12 cellular contexts compared by ENCODE assay signal in genomic region chr3:123941150-123941941, GRCh38. TPM values are rescaled to one million over a fixed set of nuclear protein-coding genes. Genes with fewer than 3 reads are reported as not detected.
A peak's percentile ranks its signal among the peaks of the same experiment; 100 is the strongest.
DNase-seq lines count a peak whose midpoint lies in the region; ATAC-seq, FAIRE-seq and TF ChIP-seq lines count a peak whose summit lies in the region.
"Had no signal": no experiment of that assay in that cellular context is flagged by ENCODE, and none has a peak within 500 bp of the region (broad histone marks: within the 10 kb centered on the region; RNA-seq: fewer than 3 reads in every experiment).

No MANE protein-coding gene starts in this region.

- no peak for TF ChIP-seq RAD21 in HepG2 (CRISPR knock-in tag; IDR thresholded peaks at IDR 0.05)

- 87% methylated on average over 3 of the region's 3 CpGs for WGBS in HepG2 (ENCODE audit: low lambda C conversion rate)
- 70 to 74% (median 73%) methylated on average over 3 of the region's 3 CpGs for WGBS in psoas muscle, 3 donors

- no peak overlapping the region for H2AFZ ChIP-seq in HepG2 (ENCODE audit: low read length)

- DNase-seq in AG04450 (ENCODE audit: low read depth, low spot score) (no peak), astrocyte of the hippocampus (ENCODE audit: low read depth, low spot score) (peak; percentile 20), HepG2 (ENCODE audit: low spot score) (no peak), psoas muscle (no peak)
- DNase-seq: activated CD4-positive, alpha-beta T cell treated with anti-CD3 and anti-CD28 coated beads for 48 hours; activated gamma-delta T cell; Caco-2; NCI-H1930 had no signal

- POLR2A ChIA-PET in AG04450 (lab: Yijun Ruan, JAX), result no interaction called here
- POLR2A ChIA-PET in HEK293 (lab: Yijun Ruan, JAX), result no interaction called here
- POLR2A ChIA-PET in HepG2 (lab: Yijun Ruan, JAX), result no interaction called here

- H3K4me3 ChIP-seq in AG04450 (ENCODE audit: low read depth, low read length) (no peak overlapping the region), HEK293 (ENCODE audit: low read depth, low read length) (no peak overlapping the region), HepG2 (replicated peaks in 1 of 3; ENCODE audit: insufficient read depth in 1 of 3, low read depth in 2 of 3, low read length in 3 of 3) (no peak overlapping the region), psoas muscle (no peak overlapping the region)

- H3K9ac ChIP-seq in HepG2 (ENCODE audit: insufficient read depth, low read depth, low read length), result no peak overlapping the region

- H3K9me3 ChIP-seq in AG04450 (ENCODE audit: control insufficient read depth, insufficient read depth, low read length) (no peaks in the 10 kb centered on the region), HEK293 (ENCODE audit: control insufficient read depth, insufficient read depth, low read depth, low read length) (no peaks in the 10 kb centered on the region), HepG2 (ENCODE audit: low read length) (no peaks in the 10 kb centered on the region), psoas muscle (no peaks in the 10 kb centered on the region)
- H3K9me3 ChIP-seq: Caco-2 had no signal

- peaks cover 4 to 45% of the 10 kb centered on the region in 2 experiments; a peak in 2 of 3 replicates for H3K36me3 ChIP-seq in HEK293 (ENCODE audit: control insufficient read depth in 2 of 2, insufficient read depth in 1 of 2, low read length in 2 of 2)
- peaks cover 0 to 15% of the 10 kb centered on the region in 2 experiments; a peak in 3 of 5 replicates for H3K36me3 ChIP-seq in HepG2 (replicated peaks in 1 of 2; ENCODE audit: control insufficient read depth in 1 of 2, insufficient read depth in 2 of 2, low read length in 2 of 2)
- peaks cover 7 to 46% of the 10 kb centered on the region in 2 donors for H3K36me3 ChIP-seq in psoas muscle (ENCODE audit: insufficient read depth in 1 of 2, low read depth in 1 of 2)

- in situ Hi-C loops in HepG2 (cut with HindIII; ENCODE audit: extremely low pct_ligation_motif_present, low pct_unique_long_range_greater_than_20kb), result no loop called here

- no peaks in the 10 kb centered on the region for H3K79me2 ChIP-seq in HepG2 (ENCODE audit: insufficient read depth, low read length)

- CTCF ChIA-PET in AG04450 (lab: Charles Lee) (interaction anchor here (0.6 to 2.7 kb wide), 13 partner anchors 8 to 609 kb away, joined by 3 to 8 read pairs (median 4); partner anchors contain the start of gene CCDC14), HEK293 (lab: Yijun Ruan, JAX) (interaction anchor here (0.6 to 1.1 kb wide), 6 partner anchors 38 to 618 kb away, joined by 3 to 5 read pairs (median 3); no protein-coding TSS in a partner anchor), HepG2 (lab: Yijun Ruan, JAX; ENCODE audit: low intra/inter-chr PET ratio, low total read pairs) (no interaction called here)

- no peak for FAIRE-seq in HepG2 (lab: Jason Lieb, UNC)

- no TSS peak for BruUV-seq in HepG2 (replicated peaks; lab: Mats Ljungman, UMichigan)

- no peaks in the 10 kb centered on the region for H4K20me1 ChIP-seq in HepG2 (ENCODE audit: insufficient read depth, low read length)

- TF ChIP-seq EP300 in HepG2 (IDR thresholded peaks at IDR 0.05; ENCODE audit: low read depth in 2 of 2, low read length in 2 of 2) (no peak), HepG2 (CRISPR knock-in tag; IDR thresholded peaks at IDR 0.05; ENCODE audit: borderline replicate concordance) (no peak)

- no peak for TF ChIP-seq POLR2A in HepG2 (IDR thresholded peaks at IDR 0.05; ENCODE audit: insufficient read depth in 1 of 2, low read depth in 2 of 2, low read length in 2 of 2)

- H3K27me3 ChIP-seq in AG04450 (ENCODE audit: control insufficient read depth, insufficient read depth, low read length) (no peaks in the 10 kb centered on the region), HepG2 (ENCODE audit: control insufficient read depth in 1 of 2, insufficient read depth in 2 of 2, low read length in 2 of 2) (no peaks in the 10 kb centered on the region), psoas muscle (ENCODE audit: insufficient read depth in 3 of 3, low read length in 2 of 3) (no peaks in the 10 kb centered on the region)

- no peak overlapping the region for H3K4me2 ChIP-seq in HepG2 (ENCODE audit: low read depth, low read length)

- intact Hi-C loops in HepG2 (cut with micrococcal nuclease; ENCODE audit: unreplicated experiment), result no loop called here
- intact Hi-C loops in psoas muscle (cut with DNase I), result no loop called here

- H3K27ac ChIP-seq in AG04450 (ENCODE audit: low read depth, low read length) (no peak overlapping the region), HEK293 (ENCODE audit: extremely low read depth, low read depth, low read length) (no peak overlapping the region), HepG2 (ENCODE audit: extremely low read length, insufficient read depth, low read length) (no peak overlapping the region), psoas muscle (no peak overlapping the region)

- H3K4me1 ChIP-seq in HEK293 (ENCODE audit: control insufficient read depth, insufficient read depth, low read length), result no peaks in the 10 kb centered on the region
- no peaks in the 10 kb centered on the region for H3K4me1 ChIP-seq in HepG2 (ENCODE audit: insufficient read depth, low read length)
- H3K4me1 ChIP-seq in psoas muscle, result no peaks in the 10 kb centered on the region
- H3K4me1 ChIP-seq: Caco-2 had no signal

- peak; percentile 24; the same call in 1 of the 2 replicates for TF ChIP-seq CTCF in AG04450 (IDR thresholded peaks at IDR 0.05; ENCODE audit: low read depth, low read length)
- no peak for TF ChIP-seq CTCF in HEK293 (tag by site-specific recombination; IDR thresholded peaks at IDR 0.05)
- no peak for TF ChIP-seq CTCF in HepG2 (CRISPR knock-in tag; IDR thresholded peaks at IDR 0.05)
- no peak for TF ChIP-seq CTCF in psoas muscle (IDR thresholded peaks at IDR 0.05)

- ATAC-seq in HepG2, result no peak
- no peak for ATAC-seq in GM18511 (IDR thresholded peaks at IDR 0.05; ENCODE audit: unreplicated experiment)
- no peak for ATAC-seq in psoas muscle
- ATAC-seq in activated CD4-positive, CD25-positive, alpha-beta regulatory T cell treated with anti-CD3 and anti-CD28 coated beads, Interleukin-2, amount 50 U/mL, for 24 hours, result no peak
- no peak for ATAC-seq in GM18909 (IDR thresholded peaks at IDR 0.05; ENCODE audit: poor library complexity, unreplicated experiment)

RNA-seq across cellular contexts. Expression of gene CCDC14, which starts 19.7 kb away (rescaled TPM):
- polyA plus RNA-seq in AG04450 (2011; rRNA removed) (163 and 164 TPM in 2 replicates), HepG2 (2011; rRNA removed) (48.8 and 49.0 TPM in 2 replicates), psoas muscle (1 to 10 TPM; 3.5 to 7.3 (median 5.6) TPM)
- polyA minus RNA-seq in AG04450 (2011; rRNA and poly(A)+ RNA removed), result 86.8 and 106 TPM in 2 replicates
- total RNA-seq in HepG2 (2016; rRNA removed; fragmentation: Illumina TruSeq; extraction: Trizol) (21.1 and 48.7 TPM in 2 replicates), psoas muscle (1 to 10 TPM; 3.5 to 7.3 (median 5.9) TPM)
- total RNA-seq in HepG2 (2016; cell fraction: cytosol; rRNA removed; fragmentation: Illumina TruSeq; extraction: Trizol; ENCODE audit: low read depth), result 14.2 and 16.0 TPM in 2 replicates
- 23.0 and 48.1 TPM in 2 replicates for total RNA-seq in HepG2 (2016; cell fraction: insoluble cytoplasmic fraction; rRNA removed; fragmentation: Illumina TruSeq; extraction: Trizol)
- 13.2 and 16.6 TPM in 2 replicates for total RNA-seq in HepG2 (2016; cell fraction: membrane; rRNA removed; fragmentation: Illumina TruSeq; extraction: Trizol)
- total RNA-seq in HepG2 (2016; cell fraction: nucleus; rRNA removed; fragmentation: Illumina TruSeq; extraction: Trizol), result 119 and 133 TPM in 2 replicates
- 9.3 and 9.4 TPM in 2 replicates for polyA plus RNA-seq in HepG2 (2011; cell fraction: cytosol; rRNA removed)
- polyA plus RNA-seq in HepG2 (2011; cell fraction: nucleus; rRNA removed), result 247 and 272 TPM in 2 replicates
- polyA plus RNA-seq in HepG2 (2012), result 22.6 and 28.1 TPM in 2 replicates
- polyA plus RNA-seq in HepG2 (2016; cell fraction: cytosol; fragmentation: Illumina TruSeq; extraction: Trizol; ENCODE audit: low read depth), result 0.83 and 0.96 TPM in 2 replicates
- polyA plus RNA-seq in HepG2 (2016; cell fraction: insoluble cytoplasmic fraction; fragmentation: Illumina TruSeq; extraction: Trizol; ENCODE audit: low read depth), result 10.7 and 14.2 TPM in 2 replicates
- 1.6 and 2.9 TPM in 2 replicates for polyA plus RNA-seq in HepG2 (2016; cell fraction: membrane; fragmentation: Illumina TruSeq; extraction: Trizol; ENCODE audit: low read depth)
- polyA plus RNA-seq in HepG2 (2016; cell fraction: nucleus; fragmentation: Illumina TruSeq; extraction: Trizol; ENCODE audit: insufficient read depth, low read depth), result 184 and 186 TPM in 2 replicates
- polyA minus RNA-seq in HepG2 (2011; rRNA and poly(A)+ RNA removed; ENCODE audit: low replicate concordance), result 33.0 and 107 TPM in 2 replicates
- 5.9 and 8.2 TPM in 2 replicates for polyA minus RNA-seq in HepG2 (2011; cell fraction: cytosol; rRNA and poly(A)+ RNA removed)
- 97.7 and 101 TPM in 2 replicates for polyA minus RNA-seq in HepG2 (2011; cell fraction: nucleus; rRNA and poly(A)+ RNA removed)

RNA-seq across cellular contexts. Expression of gene ROPN1, which starts 50.6 kb away (rescaled TPM):
- polyA plus RNA-seq in AG04450 (2011; rRNA removed), result 0.25 and 0.29 TPM in 2 replicates
- polyA minus RNA-seq in AG04450 (2011; rRNA and poly(A)+ RNA removed), result not detected in 2 replicates
- not detected in 2 replicates for total RNA-seq in HepG2 (2016; rRNA removed; fragmentation: Illumina TruSeq; extraction: Trizol)
- not detected in 2 replicates for total RNA-seq in HepG2 (2016; cell fraction: cytosol; rRNA removed; fragmentation: Illumina TruSeq; extraction: Trizol; ENCODE audit: low read depth)
- not detected in 2 replicates for total RNA-seq in HepG2 (2016; cell fraction: insoluble cytoplasmic fraction; rRNA removed; fragmentation: Illumina TruSeq; extraction: Trizol)
- total RNA-seq in HepG2 (2016; cell fraction: membrane; rRNA removed; fragmentation: Illumina TruSeq; extraction: Trizol), result not detected in 2 replicates
- total RNA-seq in HepG2 (2016; cell fraction: nucleus; rRNA removed; fragmentation: Illumina TruSeq; extraction: Trizol), result not detected in 2 replicates
- not detected in 2 replicates for polyA plus RNA-seq in HepG2 (2011; rRNA removed)
- polyA plus RNA-seq in HepG2 (2011; cell fraction: cytosol; rRNA removed), result not detected in 2 replicates
- not detected in 2 replicates for polyA plus RNA-seq in HepG2 (2011; cell fraction: nucleus; rRNA removed)
- polyA plus RNA-seq in HepG2 (2012), result not detected in 2 replicates
- not detected in 2 replicates for polyA plus RNA-seq in HepG2 (2016; cell fraction: cytosol; fragmentation: Illumina TruSeq; extraction: Trizol; ENCODE audit: low read depth)
- polyA plus RNA-seq in HepG2 (2016; cell fraction: insoluble cytoplasmic fraction; fragmentation: Illumina TruSeq; extraction: Trizol; ENCODE audit: low read depth), result not detected in 2 replicates
- polyA plus RNA-seq in HepG2 (2016; cell fraction: membrane; fragmentation: Illumina TruSeq; extraction: Trizol; ENCODE audit: low read depth), result not detected in 2 replicates
- polyA plus RNA-seq in HepG2 (2016; cell fraction: nucleus; fragmentation: Illumina TruSeq; extraction: Trizol; ENCODE audit: insufficient read depth, low read depth), result not detected in 2 replicates
- not detected in 2 replicates for polyA minus RNA-seq in HepG2 (2011; rRNA and poly(A)+ RNA removed; ENCODE audit: low replicate concordance)
- not detected in 2 replicates for polyA minus RNA-seq in HepG2 (2011; cell fraction: cytosol; rRNA and poly(A)+ RNA removed)
- polyA minus RNA-seq in HepG2 (2011; cell fraction: nucleus; rRNA and poly(A)+ RNA removed), result not detected in 2 replicates
- total RNA-seq in psoas muscle, result not detected
- polyA plus RNA-seq in psoas muscle, result not detected
- total RNA-seq: Caco-2 had no signal

RNA-seq across cellular contexts. Expression of gene MYLK, which starts 57.2 kb away (rescaled TPM):
- polyA plus RNA-seq in AG04450 (2011; rRNA removed), result 1,040 and 1,320 TPM in 2 replicates
- polyA minus RNA-seq in AG04450 (2011; rRNA and poly(A)+ RNA removed), result 1,023 and 1,189 TPM in 2 replicates
- 22.1 and 34.9 TPM in 2 replicates for total RNA-seq in HepG2 (2016; rRNA removed; fragmentation: Illumina TruSeq; extraction: Trizol)
- 2.0 and 2.1 TPM in 2 replicates for total RNA-seq in HepG2 (2016; cell fraction: cytosol; rRNA removed; fragmentation: Illumina TruSeq; extraction: Trizol; ENCODE audit: low read depth)
- 21.3 and 34.0 TPM in 2 replicates for total RNA-seq in HepG2 (2016; cell fraction: insoluble cytoplasmic fraction; rRNA removed; fragmentation: Illumina TruSeq; extraction: Trizol)
- 7.4 and 7.6 TPM in 2 replicates for total RNA-seq in HepG2 (2016; cell fraction: membrane; rRNA removed; fragmentation: Illumina TruSeq; extraction: Trizol)
- total RNA-seq in HepG2 (2016; cell fraction: nucleus; rRNA removed; fragmentation: Illumina TruSeq; extraction: Trizol), result 49.0 and 59.0 TPM in 2 replicates
- 6.6 and 10.6 TPM in 2 replicates for polyA plus RNA-seq in HepG2 (2011; rRNA removed)
- 3.9 and 5.9 TPM in 2 replicates for polyA plus RNA-seq in HepG2 (2011; cell fraction: cytosol; rRNA removed)
- polyA plus RNA-seq in HepG2 (2011; cell fraction: nucleus; rRNA removed), result 43.3 and 62.6 TPM in 2 replicates
- 5.0 and 10.2 TPM in 2 replicates for polyA plus RNA-seq in HepG2 (2012)
- polyA plus RNA-seq in HepG2 (2016; cell fraction: cytosol; fragmentation: Illumina TruSeq; extraction: Trizol; ENCODE audit: low read depth), result 0.33 and 0.51 TPM in 2 replicates
- 12.9 and 13.4 TPM in 2 replicates for polyA plus RNA-seq in HepG2 (2016; cell fraction: insoluble cytoplasmic fraction; fragmentation: Illumina TruSeq; extraction: Trizol; ENCODE audit: low read depth)
- 1.8 and 2.0 TPM in 2 replicates for polyA plus RNA-seq in HepG2 (2016; cell fraction: membrane; fragmentation: Illumina TruSeq; extraction: Trizol; ENCODE audit: low read depth)
- polyA plus RNA-seq in HepG2 (2016; cell fraction: nucleus; fragmentation: Illumina TruSeq; extraction: Trizol; ENCODE audit: insufficient read depth, low read depth), result 30.9 and 33.2 TPM in 2 replicates
- 0.07 and 52.0 TPM in 2 replicates for polyA minus RNA-seq in HepG2 (2011; rRNA and poly(A)+ RNA removed; ENCODE audit: low replicate concordance)
- polyA minus RNA-seq in HepG2 (2011; cell fraction: cytosol; rRNA and poly(A)+ RNA removed), result 11.6 and 12.7 TPM in 2 replicates
- 90.5 and 92.6 TPM in 2 replicates for polyA minus RNA-seq in HepG2 (2011; cell fraction: nucleus; rRNA and poly(A)+ RNA removed)
- 10 to 100 TPM in 1 of 4 donors, 1 to 10 TPM in 3; 5.4 to 13.7 (median 7.9) TPM for total RNA-seq in psoas muscle
- polyA plus RNA-seq in psoas muscle, result 1 to 10 TPM; 3.2 to 5.8 (median 4.2) TPM

Comparison
In these comparisons a context has a peak if more than half of its experiments do, and no peak if none do; other contexts are left out.
1. RNA of gene MYLK, which starts 57.2 kb away (polyA plus RNA-seq): 1,040 to 1,320 TPM in AG04450; 0.33 to 62.6 TPM in HepG2 and 3.2 to 5.8 TPM in psoas muscle; every median in the first group is over 10 times any median in the second.